Comparison of ENCODE assay signal across 1 cellular context in the genomic region with DNA sequence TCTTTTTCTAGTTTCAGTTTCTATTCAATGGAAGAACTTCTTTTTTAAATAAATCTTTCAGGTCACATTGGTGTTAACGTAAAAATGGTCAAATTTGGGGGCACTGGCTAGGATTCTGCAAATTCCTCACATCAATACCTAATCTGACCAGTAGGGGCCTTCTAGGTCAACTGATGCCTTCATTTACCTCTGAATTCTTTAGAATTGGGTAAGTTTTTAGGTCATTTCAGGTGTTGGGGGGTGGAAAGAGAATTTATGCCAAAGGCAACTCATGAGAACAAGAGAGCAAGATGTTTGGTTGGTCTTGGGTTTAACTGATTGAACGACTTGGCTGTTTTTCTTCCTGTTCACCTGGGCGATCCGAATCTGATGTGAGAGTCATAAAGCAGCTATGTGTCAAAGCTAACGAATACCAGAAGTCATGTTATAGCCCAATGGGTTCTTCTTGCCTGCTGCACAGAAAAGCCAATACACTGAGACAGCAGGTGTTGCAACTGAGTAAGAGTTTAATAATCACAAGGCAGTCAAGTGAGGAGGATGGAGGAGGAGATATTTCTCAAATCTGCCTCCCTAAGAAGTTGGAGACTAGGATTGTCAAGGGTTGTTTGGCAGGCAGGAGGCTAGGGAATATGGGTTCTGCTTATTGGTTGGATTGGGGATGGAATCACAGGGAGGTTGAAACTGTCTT.
TF ChIP-seq lines count a peak whose summit lies in the region.

No MANE protein-coding gene starts in this region.

TF ChIP-seq in WTC11, 78 proteins besides CTCF, POLR2A, EP300 and RAD21 (continued from another document):
- TF ChIP-seq, protein P1, sequence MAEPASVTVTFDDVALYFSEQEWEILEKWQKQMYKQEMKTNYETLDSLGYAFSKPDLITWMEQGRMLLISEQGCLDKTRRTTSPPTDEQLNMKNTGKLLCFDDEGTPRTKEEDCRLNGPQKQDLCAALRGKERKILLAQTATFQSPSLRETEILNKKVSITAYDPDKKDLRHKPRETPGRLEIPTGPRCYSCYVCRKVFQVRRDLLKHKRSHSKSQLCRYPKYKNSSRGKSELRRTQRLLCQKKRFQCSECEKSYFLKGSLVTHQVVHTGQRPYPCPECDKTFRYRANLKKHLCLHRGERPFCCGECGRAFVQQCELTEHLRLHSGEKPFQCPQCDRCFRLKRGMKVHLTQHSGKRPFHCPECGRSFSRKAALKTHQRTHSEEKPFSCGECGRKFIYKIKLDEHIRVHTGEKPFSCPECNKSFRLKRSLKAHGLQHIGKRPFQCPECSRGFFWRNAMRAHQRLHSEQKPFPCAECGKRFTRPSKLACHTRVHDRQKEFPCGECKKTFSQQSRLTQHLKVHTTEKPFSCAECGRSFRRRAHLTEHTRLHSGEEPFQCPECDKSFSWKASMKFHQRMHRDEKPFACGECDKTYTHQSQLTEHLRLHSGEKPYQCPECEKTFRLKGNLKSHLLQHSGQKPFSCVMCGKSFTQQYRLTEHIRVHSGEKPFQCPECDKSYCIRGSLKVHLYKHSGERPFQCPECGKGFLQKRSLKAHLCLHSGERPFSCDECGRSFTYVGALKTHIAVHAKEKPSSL (CRISPR knock-in tag; conservative IDR thresholded peaks at IDR 0.05), result no peak
- TF ChIP-seq, protein P2, sequence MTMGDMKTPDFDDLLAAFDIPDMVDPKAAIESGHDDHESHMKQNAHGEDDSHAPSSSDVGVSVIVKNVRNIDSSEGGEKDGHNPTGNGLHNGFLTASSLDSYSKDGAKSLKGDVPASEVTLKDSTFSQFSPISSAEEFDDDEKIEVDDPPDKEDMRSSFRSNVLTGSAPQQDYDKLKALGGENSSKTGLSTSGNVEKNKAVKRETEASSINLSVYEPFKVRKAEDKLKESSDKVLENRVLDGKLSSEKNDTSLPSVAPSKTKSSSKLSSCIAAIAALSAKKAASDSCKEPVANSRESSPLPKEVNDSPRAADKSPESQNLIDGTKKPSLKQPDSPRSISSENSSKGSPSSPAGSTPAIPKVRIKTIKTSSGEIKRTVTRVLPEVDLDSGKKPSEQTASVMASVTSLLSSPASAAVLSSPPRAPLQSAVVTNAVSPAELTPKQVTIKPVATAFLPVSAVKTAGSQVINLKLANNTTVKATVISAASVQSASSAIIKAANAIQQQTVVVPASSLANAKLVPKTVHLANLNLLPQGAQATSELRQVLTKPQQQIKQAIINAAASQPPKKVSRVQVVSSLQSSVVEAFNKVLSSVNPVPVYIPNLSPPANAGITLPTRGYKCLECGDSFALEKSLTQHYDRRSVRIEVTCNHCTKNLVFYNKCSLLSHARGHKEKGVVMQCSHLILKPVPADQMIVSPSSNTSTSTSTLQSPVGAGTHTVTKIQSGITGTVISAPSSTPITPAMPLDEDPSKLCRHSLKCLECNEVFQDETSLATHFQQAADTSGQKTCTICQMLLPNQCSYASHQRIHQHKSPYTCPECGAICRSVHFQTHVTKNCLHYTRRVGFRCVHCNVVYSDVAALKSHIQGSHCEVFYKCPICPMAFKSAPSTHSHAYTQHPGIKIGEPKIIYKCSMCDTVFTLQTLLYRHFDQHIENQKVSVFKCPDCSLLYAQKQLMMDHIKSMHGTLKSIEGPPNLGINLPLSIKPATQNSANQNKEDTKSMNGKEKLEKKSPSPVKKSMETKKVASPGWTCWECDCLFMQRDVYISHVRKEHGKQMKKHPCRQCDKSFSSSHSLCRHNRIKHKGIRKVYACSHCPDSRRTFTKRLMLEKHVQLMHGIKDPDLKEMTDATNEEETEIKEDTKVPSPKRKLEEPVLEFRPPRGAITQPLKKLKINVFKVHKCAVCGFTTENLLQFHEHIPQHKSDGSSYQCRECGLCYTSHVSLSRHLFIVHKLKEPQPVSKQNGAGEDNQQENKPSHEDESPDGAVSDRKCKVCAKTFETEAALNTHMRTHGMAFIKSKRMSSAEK (CRISPR knock-in tag; IDR thresholded peaks at IDR 0.05; ENCODE audit: borderline replicate concordance), result no peak
- no peak for TF ChIP-seq TEAD4 (CRISPR knock-in tag; IDR thresholded peaks at IDR 0.05)
- no peak for TF ChIP-seq RELA (CRISPR knock-in tag; IDR thresholded peaks at IDR 0.05; ENCODE audit: borderline replicate concordance)
- no peak for TF ChIP-seq OVOL2 (CRISPR knock-in tag; IDR thresholded peaks at IDR 0.05; ENCODE audit: borderline replicate concordance)
- no peak for TF ChIP-seq SMAD3 (CRISPR knock-in tag; IDR thresholded peaks at IDR 0.05; ENCODE audit: borderline replicate concordance)
- TF ChIP-seq CREM (CRISPR knock-in tag; IDR thresholded peaks at IDR 0.05), result no peak
